8 cellular contexts compared by ENCODE assay signal in the genomic region with DNA sequence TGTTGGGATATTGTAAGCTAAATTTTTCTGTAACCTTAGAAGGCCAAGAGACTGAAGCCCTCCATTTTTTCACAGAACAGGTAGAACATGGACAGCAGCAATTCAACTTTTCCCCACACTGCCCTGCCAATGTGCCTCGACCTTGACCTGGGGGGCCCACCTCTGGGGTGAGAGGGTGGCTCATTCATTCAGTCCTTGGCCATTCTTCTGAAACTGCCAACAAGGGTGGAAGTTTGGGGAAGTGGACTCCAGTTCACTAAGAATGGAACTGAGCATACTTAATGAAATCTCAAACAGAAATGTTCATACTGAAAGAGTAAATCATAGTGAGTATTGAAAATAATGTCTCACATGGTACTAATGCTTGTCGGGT. TPM values are rescaled to one million over a fixed set of nuclear protein-coding genes. Genes with fewer than 3 reads are reported as not detected.
DNase-seq lines count a peak whose midpoint lies in the region; ATAC-seq and TF ChIP-seq lines count a peak whose summit lies in the region.

No MANE protein-coding gene starts in this region.

- H3K36me3 ChIP-seq in neural cell (ENCODE audit: insufficient read depth, low read length): peaks cover 4% of the 10 kb centered on the region

- peak overlapping the region; percentile 90 to 91 for H3K27ac ChIP-seq in coronary artery
- no peak overlapping the region for H3K27ac ChIP-seq in neural cell (ENCODE audit: low read length)
- H3K27ac ChIP-seq in substantia nigra (ENCODE audit: low read depth, low read length, poor library complexity, severe bottlenecking): no peak overlapping the region

- H3K79me2 ChIP-seq in neural cell (replicated peaks; ENCODE audit: insufficient read depth, low read length): peaks cover 47% of the 10 kb centered on the region

- H4K20me1 ChIP-seq in neural cell (ENCODE audit: insufficient read depth): no peaks in the 10 kb centered on the region

- no peaks in the 10 kb centered on the region for H3K27me3 ChIP-seq in neural cell (ENCODE audit: insufficient read depth, low read depth, low read length)

- no peaks in the 10 kb centered on the region for H3K9me2 ChIP-seq in neural cell (ENCODE audit: insufficient read depth, low read length)

- H2AFZ ChIP-seq in neural cell (ENCODE audit: low read depth, low read length): no peak overlapping the region

- no peaks in the 10 kb centered on the region for H3K27me3 Mint-ChIP-seq in CD14-positive monocyte (ENCODE audit: low read depth in 3 of 3)

- no peaks in the 10 kb centered on the region for H3F3A ChIP-seq in neural cell (ENCODE audit: insufficient read depth, low read length, poor library complexity, severe bottlenecking)

- H3K9me3 Mint-ChIP-seq in CD14-positive monocyte: peaks cover 0 to 2% (median 0%) of the 10 kb centered on the region in 7 donors

- TF ChIP-seq CTCF in CD14-positive monocyte (IDR thresholded peaks at IDR 0.05): no peak
- TF ChIP-seq CTCF in NB4 (IDR thresholded peaks at IDR 0.05; ENCODE audit: low read depth, low read length): no peak
- no peak for TF ChIP-seq CTCF in coronary artery (IDR thresholded peaks at IDR 0.05)
- no peak for TF ChIP-seq CTCF in neural cell (IDR thresholded peaks at IDR 0.05; ENCODE audit: poor library complexity, severe bottlenecking)

- intact Hi-C loops in CD14-positive monocyte (cut with micrococcal nuclease): no loop called here

- peak overlapping the region in 6 of 7 donors; percentile 60 to 98 (median 94) for H3K27ac Mint-ChIP-seq in CD14-positive monocyte

- ATAC-seq in HG03342 (IDR thresholded peaks at IDR 0.05; ENCODE audit: unreplicated experiment): no peak

- DNase-seq in CD14-positive monocyte (ENCODE audit: low spot score) (no peak), NB4 (ENCODE audit: low read depth) (peak; percentile 42), coronary artery (ENCODE audit: low spot score) (no peak), substantia nigra (lab: John Stamatoyannopoulos, UW) (no peak), NCI-H187 treated with DMSO at 0.1 percent for 48 hours (lab: John Stamatoyannopoulos, UW) (no peak), COLO668 (lab: John Stamatoyannopoulos, UW; ENCODE audit: unreplicated experiment) (no peak)

- H3K9me3 ChIP-seq in neural cell (ENCODE audit: low read length): no peaks in the 10 kb centered on the region

- H3K4me2 ChIP-seq in neural cell (ENCODE audit: low read length): peak overlapping the region; percentile 80

- H3K4me3 ChIP-seq in NB4 (ENCODE audit: low read depth, low read length) (peak overlapping the region; percentile 99), coronary artery (peak overlapping the region; percentile 90), neural cell (ENCODE audit: low read length) (peak overlapping the region; percentile 78)

- no peak for TF ChIP-seq RAD21 in neural cell (conservative IDR thresholded peaks at IDR 0.05)

- peak overlapping the region; percentile 94 for H3K9ac ChIP-seq in neural cell (ENCODE audit: low read length)

- H3K4me3 Mint-ChIP-seq in CD14-positive monocyte: peak overlapping the region; percentile 96 to 97

- peaks cover 27% of the 10 kb centered on the region for H3K4me1 Mint-ChIP-seq in CD14-positive monocyte

- no peak for TF ChIP-seq POLR2A in NB4 (IDR thresholded peaks at IDR 0.05; ENCODE audit: extremely low read depth, insufficient read length)

- no peak for TF ChIP-seq EP300 in neural cell (conservative IDR thresholded peaks at IDR 0.05; ENCODE audit: poor library complexity, severe bottlenecking)

- peaks cover 32 to 43% of the 10 kb centered on the region in 2 donors for H3K36me3 Mint-ChIP-seq in CD14-positive monocyte

TF ChIP-seq in neural cell, 6 proteins besides CTCF, POLR2A, EP300 and RAD21:
- TF ChIP-seq MXI1 (conservative IDR thresholded peaks at IDR 0.05; ENCODE audit: poor library complexity, severe bottlenecking): no peak
- TF ChIP-seq EZH2 (IDR thresholded peaks at IDR 0.05; ENCODE audit: borderline replicate concordance, insufficient read depth, low read length, poor library complexity, severe bottlenecking): no peak
- no peak for TF ChIP-seq POLR2AphosphoS5 (IDR thresholded peaks at IDR 0.05)
- no peak for TF ChIP-seq SMC3 (conservative IDR thresholded peaks at IDR 0.05; ENCODE audit: poor library complexity)
- no peak for TF ChIP-seq TAF1 (IDR thresholded peaks at IDR 0.05; ENCODE audit: low read depth)
- TF ChIP-seq, protein P1, sequence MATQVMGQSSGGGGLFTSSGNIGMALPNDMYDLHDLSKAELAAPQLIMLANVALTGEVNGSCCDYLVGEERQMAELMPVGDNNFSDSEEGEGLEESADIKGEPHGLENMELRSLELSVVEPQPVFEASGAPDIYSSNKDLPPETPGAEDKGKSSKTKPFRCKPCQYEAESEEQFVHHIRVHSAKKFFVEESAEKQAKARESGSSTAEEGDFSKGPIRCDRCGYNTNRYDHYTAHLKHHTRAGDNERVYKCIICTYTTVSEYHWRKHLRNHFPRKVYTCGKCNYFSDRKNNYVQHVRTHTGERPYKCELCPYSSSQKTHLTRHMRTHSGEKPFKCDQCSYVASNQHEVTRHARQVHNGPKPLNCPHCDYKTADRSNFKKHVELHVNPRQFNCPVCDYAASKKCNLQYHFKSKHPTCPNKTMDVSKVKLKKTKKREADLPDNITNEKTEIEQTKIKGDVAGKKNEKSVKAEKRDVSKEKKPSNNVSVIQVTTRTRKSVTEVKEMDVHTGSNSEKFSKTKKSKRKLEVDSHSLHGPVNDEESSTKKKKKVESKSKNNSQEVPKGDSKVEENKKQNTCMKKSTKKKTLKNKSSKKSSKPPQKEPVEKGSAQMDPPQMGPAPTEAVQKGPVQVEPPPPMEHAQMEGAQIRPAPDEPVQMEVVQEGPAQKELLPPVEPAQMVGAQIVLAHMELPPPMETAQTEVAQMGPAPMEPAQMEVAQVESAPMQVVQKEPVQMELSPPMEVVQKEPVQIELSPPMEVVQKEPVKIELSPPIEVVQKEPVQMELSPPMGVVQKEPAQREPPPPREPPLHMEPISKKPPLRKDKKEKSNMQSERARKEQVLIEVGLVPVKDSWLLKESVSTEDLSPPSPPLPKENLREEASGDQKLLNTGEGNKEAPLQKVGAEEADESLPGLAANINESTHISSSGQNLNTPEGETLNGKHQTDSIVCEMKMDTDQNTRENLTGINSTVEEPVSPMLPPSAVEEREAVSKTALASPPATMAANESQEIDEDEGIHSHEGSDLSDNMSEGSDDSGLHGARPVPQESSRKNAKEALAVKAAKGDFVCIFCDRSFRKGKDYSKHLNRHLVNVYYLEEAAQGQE (IDR thresholded peaks at IDR 0.05; ENCODE audit: borderline replicate concordance): no peak

RNA-seq across cellular contexts. Expression of a gene that starts 1.1 kb away (rescaled TPM):
- polyA plus RNA-seq in CD14-positive monocyte: 100 to 1,000 TPM; 355 to 406 TPM
- polyA plus RNA-seq in neural cell: 454 and 551 TPM in 2 replicates
- polyA minus RNA-seq in neural cell: 175 and 194 TPM in 2 replicates

RNA-seq across cellular contexts. Expression of a gene that starts 1.5 kb away (rescaled TPM):
- 10 to 100 TPM; 37.9 to 43.9 TPM for polyA plus RNA-seq in CD14-positive monocyte
- 113 and 124 TPM in 2 replicates for polyA plus RNA-seq in neural cell
- polyA minus RNA-seq in neural cell: 105 and 168 TPM in 2 replicates

Comparison
In these comparisons a context has a peak if more than half of its experiments do, and no peak if none do; other contexts are left out.
1. H3K27ac ChIP-seq: peak in coronary artery (2 of 2); none in neural cell (single experiment) and substantia nigra (single experiment).
2. Peak in every context shown above with its lines, with median percentiles within 50 percentile points of each other: H3K4me3 ChIP-seq.